Comparison of ENCODE assay signal across 22 cellular contexts in genomic region chr19:49596954-49597702, GRCh38. TPM values are rescaled to one million over a fixed set of nuclear protein-coding genes. Genes with fewer than 3 reads are reported as not detected.
DNase-seq lines count a peak whose midpoint lies in the region; ATAC-seq, FAIRE-seq and TF ChIP-seq lines count a peak whose summit lies in the region.
"Had no signal": no experiment of that assay in that cellular context is flagged by ENCODE, and none has a peak within 500 bp of the region (broad histone marks: within the 10 kb centered on the region; RNA-seq: fewer than 3 reads in every experiment).

No MANE protein-coding gene starts in this region.

- BruUV-seq in HepG2 (replicated peaks; lab: Mats Ljungman, UMichigan) = no TSS peak

- no peak for TF ChIP-seq RAD21 in HepG2 (CRISPR knock-in tag; IDR thresholded peaks at IDR 0.05)

- H3K27ac Mint-ChIP-seq in glutamatergic neuron (ENCODE audit: unreplicated experiment) (no peak overlapping the region), WTC11 (no peak overlapping the region)
- H3K27ac Mint-ChIP-seq: T-helper 17 cell had no signal

- TF ChIP-seq POLR2A in HepG2 (IDR thresholded peaks at IDR 0.05; ENCODE audit: insufficient read depth in 1 of 2, low read depth in 2 of 2, low read length in 2 of 2) = no peak
- no peak for TF ChIP-seq POLR2A in right lobe of liver (IDR thresholded peaks at IDR 0.05)

- H3K4me2 ChIP-seq in HepG2 (ENCODE audit: low read depth, low read length) = no peak overlapping the region
- H3K4me2 ChIP-seq: KMS-11 had no signal

- no peak overlapping the region for H3K27ac ChIP-seq in HepG2 (ENCODE audit: extremely low read length, insufficient read depth, low read length)
- no peak overlapping the region for H3K27ac ChIP-seq in right lobe of liver
- H3K27ac ChIP-seq: C4-2B, HL-60, KMS-11, SJCRH30 had no signal

- peaks cover 7% of the 10 kb centered on the region for H3K9me3 Mint-ChIP-seq in glutamatergic neuron (ENCODE audit: unreplicated experiment)
- H3K9me3 Mint-ChIP-seq in WTC11 = no peaks in the 10 kb centered on the region

- POLR2A ChIA-PET in HepG2 (lab: Yijun Ruan, JAX) (interaction anchor here (0.9 kb wide), 1 partner anchor 45 kb away, joined by 4 read pairs; the partner anchor contains the start of gene SCAF1), WTC11 (lab: Charles Lee) (no interaction called here)

- no peak overlapping the region for H3K4me3 ChIP-seq in HepG2 (replicated peaks in 1 of 3; ENCODE audit: insufficient read depth in 1 of 3, low read depth in 2 of 3, low read length in 3 of 3)
- H3K4me3 ChIP-seq in right lobe of liver = no peak overlapping the region
- no peak overlapping the region for H3K4me3 ChIP-seq in LNCaP clone FGC (ENCODE audit: low read depth, low read length)
- H3K4me3 ChIP-seq: GM12878, SJCRH30 had no signal

- FAIRE-seq in HepG2 (lab: Jason Lieb, UNC) = no peak
- FAIRE-seq: GM12878, RCC 7860 had no signal

- ATAC-seq in HepG2 (no peak), right lobe of liver (no peak), WTC11 (no peak), HG03025 (IDR thresholded peaks at IDR 0.05; ENCODE audit: low FRiP score, unreplicated experiment) (no peak)
- ATAC-seq: GM12878, T-helper 17 cell had no signal

- DNase-seq in HepG2 (ENCODE audit: low spot score) (no peak), right lobe of liver (no peak), LNCaP clone FGC (ENCODE audit: low read depth) (no peak), glutamatergic neuron (no peak), NCI-H187 treated with DMSO at 0.1 percent for 48 hours (lab: John Stamatoyannopoulos, UW) (no peak), GF-D8 (lab: John Stamatoyannopoulos, UW) (no peak), WTC11 (ENCODE audit: low spot score) (no peak)
- DNase-seq: EL, NCI-H1694, NCI-H2081 treated with DMSO at 0.1 percent for 48 hours, NCI-H2171 treated with DMSO at 0.1 percent for 48 hours, NCI-H524 treated with DMSO at 0.1 percent for 48 hours, OCI-M1, SJCRH30, SW 1271, T-helper 17 cell had no signal

- H3K36me3 Mint-ChIP-seq in glutamatergic neuron (ENCODE audit: unreplicated experiment) (no peaks in the 10 kb centered on the region), WTC11 (peaks cover 42% of the 10 kb centered on the region)

- H3K27me3 ChIP-seq in HepG2 (ENCODE audit: control insufficient read depth in 1 of 2, insufficient read depth in 2 of 2, low read length in 2 of 2) (no peaks in the 10 kb centered on the region), right lobe of liver (no peaks in the 10 kb centered on the region)
- H3K27me3 ChIP-seq: SJCRH30 had no signal

- in situ Hi-C loops in HepG2 (cut with HindIII; ENCODE audit: extremely low pct_ligation_motif_present, low pct_unique_long_range_greater_than_20kb) = loop anchor here (10.0 kb wide), 1 partner anchor 78 kb away; the partner anchor contains the start of gene PRMT1

- no peak overlapping the region for H3K9ac ChIP-seq in HepG2 (ENCODE audit: insufficient read depth, low read depth, low read length)
- H3K9ac ChIP-seq: KMS-11 had no signal

- peaks cover 13% of the 10 kb centered on the region for H3K27me3 Mint-ChIP-seq in glutamatergic neuron (ENCODE audit: unreplicated experiment)
- no peaks in the 10 kb centered on the region for H3K27me3 Mint-ChIP-seq in WTC11 (ENCODE audit: low read depth)
- H3K27me3 Mint-ChIP-seq: T-helper 17 cell had no signal

- peaks cover 9% of the 10 kb centered on the region for H3K79me2 ChIP-seq in HepG2 (ENCODE audit: insufficient read depth, low read length)

- no peak overlapping the region for H3K4me3 Mint-ChIP-seq in glutamatergic neuron (ENCODE audit: unreplicated experiment)
- H3K4me3 Mint-ChIP-seq in WTC11 = no peak overlapping the region
- H3K4me3 Mint-ChIP-seq: T-helper 17 cell had no signal

- H3K4me1 ChIP-seq in HepG2 (ENCODE audit: insufficient read depth, low read length) (peaks cover 15% of the 10 kb centered on the region), right lobe of liver (peaks cover 0 to 4% (median 0%) of the 10 kb centered on the region in 4 donors)
- H3K4me1 ChIP-seq: SJCRH30 had no signal

- no peak overlapping the region for H2AFZ ChIP-seq in HepG2 (ENCODE audit: low read length)

- H3K36me3 ChIP-seq in HepG2 (replicated peaks in 1 of 2; ENCODE audit: control insufficient read depth in 1 of 2, insufficient read depth in 2 of 2, low read length in 2 of 2) (peaks cover 7 to 44% of the 10 kb centered on the region in 2 experiments; a peak in 4 of 5 replicates), right lobe of liver (peaks cover 0 to 38% (median 13%) of the 10 kb centered on the region in 4 donors)

- intact Hi-C loops in HepG2 (cut with micrococcal nuclease; ENCODE audit: unreplicated experiment) (no loop called here), right lobe of liver (cut with DNase I) (loop anchor here in 1 of 2 donors (10.0 kb wide), 1 partner anchor 68 kb away; the partner anchor contains the start of genes BCL2L12 and IRF3)

- CTCF ChIA-PET in HepG2 (lab: Yijun Ruan, JAX; ENCODE audit: low intra/inter-chr PET ratio, low total read pairs) = interaction anchor here (0.7 kb wide), 1 partner anchor 75 kb away, joined by 3 read pairs; no protein-coding TSS in a partner anchor
- CTCF ChIA-PET in WTC11 (lab: Charles Lee) = interaction anchor here (0.6 to 1.6 kb wide), 2 partner anchors 27 to 82 kb away, joined by 3 to 5 read pairs; no protein-coding TSS in a partner anchor

- H3K4me1 Mint-ChIP-seq in glutamatergic neuron (ENCODE audit: low read depth, unreplicated experiment) = peaks cover 8% of the 10 kb centered on the region
- H3K4me1 Mint-ChIP-seq in WTC11 = peaks cover 8% of the 10 kb centered on the region

- H4K20me1 ChIP-seq in HepG2 (ENCODE audit: insufficient read depth, low read length) = 0 out of 2 replicates have a peak, but pooled peaks cover 5% of the 10 kb centered on the region

- TF ChIP-seq EP300 in HepG2 (IDR thresholded peaks at IDR 0.05; ENCODE audit: low read depth in 2 of 2, low read length in 2 of 2) (no peak), HepG2 (CRISPR knock-in tag; IDR thresholded peaks at IDR 0.05; ENCODE audit: borderline replicate concordance) (no peak)

- no peaks in the 10 kb centered on the region for H3K9me3 ChIP-seq in HepG2 (ENCODE audit: low read length)
- H3K9me3 ChIP-seq in right lobe of liver = no peaks in the 10 kb centered on the region
- H3K9me3 ChIP-seq: SJCRH30 had no signal

- WGBS in HepG2 (ENCODE audit: low lambda C conversion rate) = 96% methylated on average over 54 of the region's 65 CpGs
- WGBS in right lobe of liver (ENCODE audit: insufficient coverage, low coverage, low lambda C conversion rate, missing lambda C conversion rate) = 93% methylated on average over 12 of the region's 65 CpGs

- TF ChIP-seq CTCF in HepG2 (CRISPR knock-in tag; IDR thresholded peaks at IDR 0.05) = no peak
- no peak for TF ChIP-seq CTCF in right lobe of liver (IDR thresholded peaks at IDR 0.05)
- 0 out of 2 replicates have a peak, but pooled peaks have one; percentile 6 for TF ChIP-seq CTCF in LNCaP clone FGC (IDR thresholded peaks at IDR 0.05; ENCODE audit: control insufficient read depth, extremely low read depth, insufficient read depth)
- TF ChIP-seq CTCF in glutamatergic neuron (IDR thresholded peaks at IDR 0.05; ENCODE audit: partially characterized antibody, unreplicated experiment) = peak; percentile 13
- no peak for TF ChIP-seq CTCF in WTC11 (IDR thresholded peaks at IDR 0.05)

RNA-seq across cellular contexts. Expression of gene PRR12, which starts 6.1 kb away (rescaled TPM):
- total RNA-seq in HepG2 (2016; rRNA removed; fragmentation: Illumina TruSeq; extraction: Trizol) (1.5 and 1.6 TPM in 2 replicates), right lobe of liver (1 to 10 TPM; 4.0 to 8.5 (median 5.5) TPM), glutamatergic neuron (ENCODE audit: unreplicated experiment) (39.2 TPM), WTC11 (2021) (78.6 to 86.1 TPM (median 83.3 TPM) in 3 replicates)
- total RNA-seq in HepG2 (2016; cell fraction: cytosol; rRNA removed; fragmentation: Illumina TruSeq; extraction: Trizol; ENCODE audit: low read depth) = 1.2 TPM in 2 replicates
- 1.2 and 1.4 TPM in 2 replicates for total RNA-seq in HepG2 (2016; cell fraction: insoluble cytoplasmic fraction; rRNA removed; fragmentation: Illumina TruSeq; extraction: Trizol)
- 1.8 and 1.9 TPM in 2 replicates for total RNA-seq in HepG2 (2016; cell fraction: membrane; rRNA removed; fragmentation: Illumina TruSeq; extraction: Trizol)
- 2.2 and 3.7 TPM in 2 replicates for total RNA-seq in HepG2 (2016; cell fraction: nucleus; rRNA removed; fragmentation: Illumina TruSeq; extraction: Trizol)
- polyA plus RNA-seq in HepG2 (2011; rRNA removed) = 0.62 and 0.74 TPM in 2 replicates
- polyA plus RNA-seq in HepG2 (2011; cell fraction: cytosol; rRNA removed) = 0.22 and 0.24 TPM in 2 replicates
- 3.3 and 4.2 TPM in 2 replicates for polyA plus RNA-seq in HepG2 (2011; cell fraction: nucleus; rRNA removed)
- 5.1 and 5.6 TPM in 2 replicates for polyA plus RNA-seq in HepG2 (2012)
- 0.41 and 0.69 TPM in 2 replicates for polyA plus RNA-seq in HepG2 (2016; cell fraction: cytosol; fragmentation: Illumina TruSeq; extraction: Trizol; ENCODE audit: low read depth)
- 4.8 and 6.1 TPM in 2 replicates for polyA plus RNA-seq in HepG2 (2016; cell fraction: insoluble cytoplasmic fraction; fragmentation: Illumina TruSeq; extraction: Trizol; ENCODE audit: low read depth)
- 0.89 and 1.1 TPM in 2 replicates for polyA plus RNA-seq in HepG2 (2016; cell fraction: membrane; fragmentation: Illumina TruSeq; extraction: Trizol; ENCODE audit: low read depth)
- 11.5 and 11.7 TPM in 2 replicates for polyA plus RNA-seq in HepG2 (2016; cell fraction: nucleus; fragmentation: Illumina TruSeq; extraction: Trizol; ENCODE audit: insufficient read depth, low read depth)
- 0.98 and 1.4 TPM in 2 replicates for polyA minus RNA-seq in HepG2 (2011; rRNA and poly(A)+ RNA removed; ENCODE audit: low replicate concordance)
- 1.8 and 2.5 TPM in 2 replicates for polyA minus RNA-seq in HepG2 (2011; cell fraction: cytosol; rRNA and poly(A)+ RNA removed)
- polyA minus RNA-seq in HepG2 (2011; cell fraction: nucleus; rRNA and poly(A)+ RNA removed) = 1.5 and 1.8 TPM in 2 replicates

RNA-seq across cellular contexts. Expression of gene PRRG2, which starts 16.0 kb away (rescaled TPM):
- total RNA-seq in HepG2 (2016; rRNA removed; fragmentation: Illumina TruSeq; extraction: Trizol) = 0.51 and 0.82 TPM in 2 replicates
- 1.1 and 1.6 TPM in 2 replicates for total RNA-seq in HepG2 (2016; cell fraction: cytosol; rRNA removed; fragmentation: Illumina TruSeq; extraction: Trizol; ENCODE audit: low read depth)
- total RNA-seq in HepG2 (2016; cell fraction: insoluble cytoplasmic fraction; rRNA removed; fragmentation: Illumina TruSeq; extraction: Trizol) = 0.43 and 0.97 TPM in 2 replicates
- total RNA-seq in HepG2 (2016; cell fraction: membrane; rRNA removed; fragmentation: Illumina TruSeq; extraction: Trizol) = 0.56 and 0.79 TPM in 2 replicates
- total RNA-seq in HepG2 (2016; cell fraction: nucleus; rRNA removed; fragmentation: Illumina TruSeq; extraction: Trizol) = 0.78 and 1.3 TPM in 2 replicates
- polyA plus RNA-seq in HepG2 (2011; rRNA removed) = 0.64 and 0.66 TPM in 2 replicates
- polyA plus RNA-seq in HepG2 (2011; cell fraction: cytosol; rRNA removed) = 0.69 and 0.98 TPM in 2 replicates
- polyA plus RNA-seq in HepG2 (2011; cell fraction: nucleus; rRNA removed) = 1.2 and 1.3 TPM in 2 replicates
- 0.49 and 0.83 TPM in 2 replicates for polyA plus RNA-seq in HepG2 (2012)
- polyA plus RNA-seq in HepG2 (2016; cell fraction: cytosol; fragmentation: Illumina TruSeq; extraction: Trizol; ENCODE audit: low read depth) = 0.18 and 0.40 TPM in 2 replicates
- 0.44 and 0.60 TPM in 2 replicates for polyA plus RNA-seq in HepG2 (2016; cell fraction: insoluble cytoplasmic fraction; fragmentation: Illumina TruSeq; extraction: Trizol; ENCODE audit: low read depth)
- 0.39 and 0.42 TPM in 2 replicates for polyA plus RNA-seq in HepG2 (2016; cell fraction: membrane; fragmentation: Illumina TruSeq; extraction: Trizol; ENCODE audit: low read depth)
- polyA plus RNA-seq in HepG2 (2016; cell fraction: nucleus; fragmentation: Illumina TruSeq; extraction: Trizol; ENCODE audit: insufficient read depth, low read depth) = 0.57 and 2.1 TPM in 2 replicates
- polyA minus RNA-seq in HepG2 (2011; rRNA and poly(A)+ RNA removed; ENCODE audit: low replicate concordance) = 0.84 and 1.8 TPM in 2 replicates
- 0.44 and 0.99 TPM in 2 replicates for polyA minus RNA-seq in HepG2 (2011; cell fraction: cytosol; rRNA and poly(A)+ RNA removed)
- polyA minus RNA-seq in HepG2 (2011; cell fraction: nucleus; rRNA and poly(A)+ RNA removed) = 1.4 and 1.7 TPM in 2 replicates
- total RNA-seq in right lobe of liver = 1 to 10 TPM; 2.5 to 5.9 (median 3.1) TPM
- 0.29 TPM for total RNA-seq in glutamatergic neuron (ENCODE audit: unreplicated experiment)
- total RNA-seq in WTC11 (2021) = 5.9 to 7.0 TPM (median 6.9 TPM) in 3 replicates

RNA-seq across cellular contexts. Expression of gene NOSIP, which starts 16.8 kb away (rescaled TPM):
- 78.0 and 81.4 TPM in 2 replicates for total RNA-seq in HepG2 (2016; rRNA removed; fragmentation: Illumina TruSeq; extraction: Trizol)
- total RNA-seq in HepG2 (2016; cell fraction: cytosol; rRNA removed; fragmentation: Illumina TruSeq; extraction: Trizol; ENCODE audit: low read depth) = 40.9 and 41.1 TPM in 2 replicates
- 74.5 and 94.1 TPM in 2 replicates for total RNA-seq in HepG2 (2016; cell fraction: insoluble cytoplasmic fraction; rRNA removed; fragmentation: Illumina TruSeq; extraction: Trizol)
- 33.6 and 34.5 TPM in 2 replicates for total RNA-seq in HepG2 (2016; cell fraction: membrane; rRNA removed; fragmentation: Illumina TruSeq; extraction: Trizol)
- total RNA-seq in HepG2 (2016; cell fraction: nucleus; rRNA removed; fragmentation: Illumina TruSeq; extraction: Trizol) = 36.2 and 36.7 TPM in 2 replicates
- 54.3 and 58.4 TPM in 2 replicates for polyA plus RNA-seq in HepG2 (2011; rRNA removed)
- polyA plus RNA-seq in HepG2 (2011; cell fraction: cytosol; rRNA removed) = 53.5 and 96.5 TPM in 2 replicates
- polyA plus RNA-seq in HepG2 (2011; cell fraction: nucleus; rRNA removed) = 112 and 135 TPM in 2 replicates
- polyA plus RNA-seq in HepG2 (2012) = 35.5 and 41.6 TPM in 2 replicates
- 38.2 and 39.1 TPM in 2 replicates for polyA plus RNA-seq in HepG2 (2016; cell fraction: cytosol; fragmentation: Illumina TruSeq; extraction: Trizol; ENCODE audit: low read depth)
- 86.7 and 88.4 TPM in 2 replicates for polyA plus RNA-seq in HepG2 (2016; cell fraction: insoluble cytoplasmic fraction; fragmentation: Illumina TruSeq; extraction: Trizol; ENCODE audit: low read depth)
- polyA plus RNA-seq in HepG2 (2016; cell fraction: membrane; fragmentation: Illumina TruSeq; extraction: Trizol; ENCODE audit: low read depth) = 28.0 and 28.7 TPM in 2 replicates
- 63.0 and 67.6 TPM in 2 replicates for polyA plus RNA-seq in HepG2 (2016; cell fraction: nucleus; fragmentation: Illumina TruSeq; extraction: Trizol; ENCODE audit: insufficient read depth, low read depth)
- polyA minus RNA-seq in HepG2 (2011; rRNA and poly(A)+ RNA removed; ENCODE audit: low replicate concordance) = 91.2 and 148 TPM in 2 replicates
- 26.7 and 28.8 TPM in 2 replicates for polyA minus RNA-seq in HepG2 (2011; cell fraction: cytosol; rRNA and poly(A)+ RNA removed)
- polyA minus RNA-seq in HepG2 (2011; cell fraction: nucleus; rRNA and poly(A)+ RNA removed) = 18.2 and 20.6 TPM in 2 replicates
- 10 to 100 TPM; 16.2 to 31.9 (median 23.2) TPM for total RNA-seq in right lobe of liver
- 94.4 TPM for total RNA-seq in glutamatergic neuron (ENCODE audit: unreplicated experiment)
- total RNA-seq in WTC11 (2021) = 82.3 to 97.9 TPM (median 87.6 TPM) in 3 replicates

RNA-seq across cellular contexts. Expression of gene RRAS, which starts 42.8 kb away (rescaled TPM):
- 0.79 and 1.5 TPM in 2 replicates for total RNA-seq in HepG2 (2016; rRNA removed; fragmentation: Illumina TruSeq; extraction: Trizol)
- total RNA-seq in HepG2 (2016; cell fraction: cytosol; rRNA removed; fragmentation: Illumina TruSeq; extraction: Trizol; ENCODE audit: low read depth) = 1.7 and 2.4 TPM in 2 replicates
- 1.1 and 1.9 TPM in 2 replicates for total RNA-seq in HepG2 (2016; cell fraction: insoluble cytoplasmic fraction; rRNA removed; fragmentation: Illumina TruSeq; extraction: Trizol)
- total RNA-seq in HepG2 (2016; cell fraction: membrane; rRNA removed; fragmentation: Illumina TruSeq; extraction: Trizol) = 2.0 and 2.3 TPM in 2 replicates
- total RNA-seq in HepG2 (2016; cell fraction: nucleus; rRNA removed; fragmentation: Illumina TruSeq; extraction: Trizol) = 0.50 and 0.90 TPM in 2 replicates
- 12.0 and 13.5 TPM in 2 replicates for polyA plus RNA-seq in HepG2 (2011; rRNA removed)
- 14.5 and 18.3 TPM in 2 replicates for polyA plus RNA-seq in HepG2 (2011; cell fraction: cytosol; rRNA removed)
- polyA plus RNA-seq in HepG2 (2011; cell fraction: nucleus; rRNA removed) = 17.2 and 18.4 TPM in 2 replicates
- polyA plus RNA-seq in HepG2 (2012) = 4.8 and 7.4 TPM in 2 replicates
- polyA plus RNA-seq in HepG2 (2016; cell fraction: cytosol; fragmentation: Illumina TruSeq; extraction: Trizol; ENCODE audit: low read depth) = 6.9 and 7.3 TPM in 2 replicates
- polyA plus RNA-seq in HepG2 (2016; cell fraction: insoluble cytoplasmic fraction; fragmentation: Illumina TruSeq; extraction: Trizol; ENCODE audit: low read depth) = 3.2 and 3.4 TPM in 2 replicates
- polyA plus RNA-seq in HepG2 (2016; cell fraction: membrane; fragmentation: Illumina TruSeq; extraction: Trizol; ENCODE audit: low read depth) = 5.3 and 5.9 TPM in 2 replicates
- 2.4 and 2.6 TPM in 2 replicates for polyA plus RNA-seq in HepG2 (2016; cell fraction: nucleus; fragmentation: Illumina TruSeq; extraction: Trizol; ENCODE audit: insufficient read depth, low read depth)
- 5.3 and 19.9 TPM in 2 replicates for polyA minus RNA-seq in HepG2 (2011; rRNA and poly(A)+ RNA removed; ENCODE audit: low replicate concordance)
- 1.6 and 3.0 TPM in 2 replicates for polyA minus RNA-seq in HepG2 (2011; cell fraction: cytosol; rRNA and poly(A)+ RNA removed)
- 0.77 and 1.5 TPM in 2 replicates for polyA minus RNA-seq in HepG2 (2011; cell fraction: nucleus; rRNA and poly(A)+ RNA removed)
- 10 to 100 TPM in 5 of 6 experiments, 1 to 10 TPM in 1; 8.5 to 16.4 (median 11.5) TPM for total RNA-seq in right lobe of liver
- 4.7 TPM for total RNA-seq in glutamatergic neuron (ENCODE audit: unreplicated experiment)
- 11.4 to 17.9 TPM (median 15.7 TPM) in 3 replicates for total RNA-seq in WTC11 (2021)

RNA-seq across cellular contexts. Expression of gene SCAF1, which starts 44.9 kb away (rescaled TPM):
- 4.8 and 6.1 TPM in 2 replicates for total RNA-seq in HepG2 (2016; rRNA removed; fragmentation: Illumina TruSeq; extraction: Trizol)
- total RNA-seq in HepG2 (2016; cell fraction: cytosol; rRNA removed; fragmentation: Illumina TruSeq; extraction: Trizol; ENCODE audit: low read depth) = 1.3 and 1.4 TPM in 2 replicates
- total RNA-seq in HepG2 (2016; cell fraction: insoluble cytoplasmic fraction; rRNA removed; fragmentation: Illumina TruSeq; extraction: Trizol) = 3.2 and 6.2 TPM in 2 replicates
- total RNA-seq in HepG2 (2016; cell fraction: membrane; rRNA removed; fragmentation: Illumina TruSeq; extraction: Trizol) = 4.5 and 5.4 TPM in 2 replicates
- total RNA-seq in HepG2 (2016; cell fraction: nucleus; rRNA removed; fragmentation: Illumina TruSeq; extraction: Trizol) = 6.5 and 7.3 TPM in 2 replicates
- polyA plus RNA-seq in HepG2 (2011; rRNA removed) = 3.3 and 4.3 TPM in 2 replicates
- polyA plus RNA-seq in HepG2 (2011; cell fraction: cytosol; rRNA removed) = 3.1 and 4.0 TPM in 2 replicates
- polyA plus RNA-seq in HepG2 (2011; cell fraction: nucleus; rRNA removed) = 21.0 and 25.5 TPM in 2 replicates
- 17.0 and 18.6 TPM in 2 replicates for polyA plus RNA-seq in HepG2 (2012)
- polyA plus RNA-seq in HepG2 (2016; cell fraction: cytosol; fragmentation: Illumina TruSeq; extraction: Trizol; ENCODE audit: low read depth) = 1.1 and 1.4 TPM in 2 replicates
- 8.3 and 13.4 TPM in 2 replicates for polyA plus RNA-seq in HepG2 (2016; cell fraction: insoluble cytoplasmic fraction; fragmentation: Illumina TruSeq; extraction: Trizol; ENCODE audit: low read depth)
- polyA plus RNA-seq in HepG2 (2016; cell fraction: membrane; fragmentation: Illumina TruSeq; extraction: Trizol; ENCODE audit: low read depth) = 2.8 and 3.0 TPM in 2 replicates
- 21.4 and 23.8 TPM in 2 replicates for polyA plus RNA-seq in HepG2 (2016; cell fraction: nucleus; fragmentation: Illumina TruSeq; extraction: Trizol; ENCODE audit: insufficient read depth, low read depth)
- polyA minus RNA-seq in HepG2 (2011; rRNA and poly(A)+ RNA removed; ENCODE audit: low replicate concordance) = 5.4 and 5.7 TPM in 2 replicates
- 3.1 and 4.5 TPM in 2 replicates for polyA minus RNA-seq in HepG2 (2011; cell fraction: cytosol; rRNA and poly(A)+ RNA removed)
- 3.6 and 5.2 TPM in 2 replicates for polyA minus RNA-seq in HepG2 (2011; cell fraction: nucleus; rRNA and poly(A)+ RNA removed)
- total RNA-seq in right lobe of liver = 10 to 100 TPM; 14.6 to 33.0 (median 27.3) TPM
- 84.4 TPM for total RNA-seq in glutamatergic neuron (ENCODE audit: unreplicated experiment)
- 103 to 109 TPM (median 105 TPM) in 3 replicates for total RNA-seq in WTC11 (2021)

Comparison
In these comparisons a context has a peak if more than half of its experiments do, and no peak if none do; other contexts are left out.
1. CTCF ChIP-seq: peak in LNCaP clone FGC (single experiment) and glutamatergic neuron (single experiment); none in HepG2 (single experiment), right lobe of liver (0 of 4) and WTC11 (single experiment).